8 cellular contexts compared by ENCODE assay signal in the genomic region with DNA sequence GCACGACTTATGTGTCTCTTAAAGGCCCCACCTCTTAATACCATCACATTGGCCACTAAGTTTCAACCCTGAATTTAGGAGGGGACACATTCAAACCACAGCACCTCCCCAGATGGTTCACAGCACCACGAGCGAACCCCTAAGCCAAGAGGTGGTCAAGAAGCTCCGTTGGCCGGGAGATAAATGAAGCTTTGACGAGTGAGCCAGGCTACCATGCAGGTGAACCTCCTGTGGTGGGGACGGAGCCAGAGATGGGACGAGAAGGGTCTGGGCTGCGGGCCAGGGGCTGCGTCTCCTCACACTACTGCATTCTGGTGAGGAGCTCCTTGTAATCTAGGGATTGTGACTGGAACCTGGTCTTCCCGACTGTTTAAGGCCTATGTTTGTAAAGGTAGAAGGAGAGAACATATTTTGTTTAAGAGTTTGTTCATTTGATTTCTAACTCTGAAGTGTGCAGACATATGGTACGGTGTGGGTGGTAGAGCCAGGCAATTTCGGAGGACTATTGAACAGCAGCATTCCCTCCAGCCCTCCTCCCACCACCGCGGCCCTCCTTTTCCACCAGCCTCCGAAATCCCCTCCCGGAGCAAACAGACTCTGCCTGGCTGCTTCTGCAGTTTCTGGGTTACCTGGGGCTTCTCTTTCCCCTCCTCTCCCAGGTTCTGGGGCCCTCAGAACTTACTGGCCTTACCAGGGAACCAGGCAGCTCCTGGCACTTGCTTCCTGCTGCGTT. TPM values are rescaled to one million over a fixed set of nuclear protein-coding genes. Genes with fewer than 3 reads are reported as not detected.
"Had no signal": no experiment of that assay in that cellular context is flagged by ENCODE, and none has a peak within 500 bp of the region (broad histone marks: within the 10 kb centered on the region; RNA-seq: fewer than 3 reads in every experiment).

No MANE protein-coding gene starts in this region.

- DNase-seq: GM23248, GOT3, H9, HCEC 1CT, IMR-90 had no signal

- H3K9ac ChIP-seq: GM23248 had no signal

- H2AFZ ChIP-seq: GM23248 had no signal

- H3K4me3 ChIP-seq: GM23248, K562 had no signal

- ATAC-seq: K562 had no signal

- FAIRE-seq: H54, HTR-8/SVneo, K562 had no signal

- H3K27ac ChIP-seq: GM23248 had no signal

RNA-seq across cellular contexts. Expression of a gene that starts 31.3 kb away (rescaled TPM):
- total RNA-seq: GM23248, H9, IMR-90, K562 had no signal
- polyA plus RNA-seq: GM23248, K562 had no signal
